In the genomic region with DNA sequence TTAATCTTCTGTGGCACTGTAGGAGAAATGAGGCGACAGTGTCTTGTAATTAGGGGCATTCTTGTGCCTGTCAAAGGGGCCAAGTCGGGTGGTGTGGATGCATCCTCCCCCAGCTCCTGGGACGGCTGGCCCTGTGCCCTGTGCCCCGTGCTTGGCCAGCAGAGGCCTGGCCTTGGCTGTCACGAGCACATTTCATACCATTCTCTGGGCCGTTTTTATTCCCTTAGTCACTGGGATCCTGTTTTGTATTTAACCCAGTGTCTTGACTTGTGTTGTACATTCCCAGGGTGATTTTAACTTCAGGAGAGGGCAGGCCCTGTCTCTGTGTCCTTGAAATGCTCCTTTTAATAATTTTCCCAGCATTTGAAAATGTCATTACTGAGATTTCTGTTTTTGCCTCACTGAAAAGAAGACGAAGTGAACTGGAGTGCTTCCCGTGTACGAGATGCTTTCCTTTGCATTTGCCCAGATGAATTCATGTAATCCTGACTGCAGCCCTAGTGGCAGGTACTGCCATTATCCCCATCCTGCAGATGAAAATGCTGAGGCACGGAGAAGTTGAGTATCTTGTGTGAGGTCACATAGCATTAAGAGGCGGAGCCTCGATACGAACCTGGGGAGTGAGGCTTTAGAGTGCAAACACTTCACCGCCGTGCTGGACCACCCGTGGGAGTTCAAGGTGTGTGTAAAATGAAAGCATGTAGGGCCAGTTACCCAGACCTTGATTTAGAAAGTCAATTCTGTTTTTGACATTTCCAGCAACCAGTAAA, we compare ENCODE assay signal across 1 cellular context.
TF ChIP-seq lines count a peak whose summit lies in the region.

No MANE protein-coding gene starts in this region.

TF ChIP-seq in SK-N-SH, 30 proteins besides CTCF, POLR2A, EP300 and RAD21 (continued from another document):
- TF ChIP-seq, protein P1, sequence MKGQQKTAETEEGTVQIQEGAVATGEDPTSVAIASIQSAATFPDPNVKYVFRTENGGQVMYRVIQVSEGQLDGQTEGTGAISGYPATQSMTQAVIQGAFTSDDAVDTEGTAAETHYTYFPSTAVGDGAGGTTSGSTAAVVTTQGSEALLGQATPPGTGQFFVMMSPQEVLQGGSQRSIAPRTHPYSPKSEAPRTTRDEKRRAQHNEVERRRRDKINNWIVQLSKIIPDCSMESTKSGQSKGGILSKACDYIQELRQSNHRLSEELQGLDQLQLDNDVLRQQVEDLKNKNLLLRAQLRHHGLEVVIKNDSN (IDR thresholded peaks at IDR 0.05; ENCODE audit: borderline replicate concordance, low read depth) = no peak
- TF ChIP-seq GABPA (IDR thresholded peaks at IDR 0.05; ENCODE audit: low read depth) (no peak), NRF1 (IDR thresholded peaks at IDR 0.05; ENCODE audit: low read depth, low read length) (no peak), CHD2 (IDR thresholded peaks at IDR 0.05; ENCODE audit: low read length, partially characterized antibody) (no peak), RXRA (IDR thresholded peaks at IDR 0.05; ENCODE audit: borderline replicate concordance, low read depth) (peak; percentile 62; the same call in 1 of the 2 replicates), FOXM1 (IDR thresholded peaks at IDR 0.05; ENCODE audit: low read depth) (no peak), SIN3A (IDR thresholded peaks at IDR 0.05; ENCODE audit: borderline replicate concordance, low read depth, low read length) (no peak; the same call in 1 of the 2 replicates), TEAD4 (IDR thresholded peaks at IDR 0.05; ENCODE audit: borderline replicate concordance, insufficient read depth) (0 out of 2 replicates have a peak, but pooled peaks have one; percentile 31), TAF1 (IDR thresholded peaks at IDR 0.05; ENCODE audit: borderline replicate concordance, low read depth, low read length) (no peak), EZH2phosphoT487 (IDR thresholded peaks at IDR 0.05; ENCODE audit: borderline replicate concordance, low read depth) (no peak), POLR2AphosphoS5 (IDR thresholded peaks at IDR 0.05; ENCODE audit: low read depth, low read length) (no peak), JUND (IDR thresholded peaks at IDR 0.05) (peak; percentile 58), MXI1 (IDR thresholded peaks at IDR 0.05; ENCODE audit: low read depth, low read length) (no peak), TCF12 (IDR thresholded peaks at IDR 0.05) (peak; percentile 81)
- TF ChIP-seq, protein P2, sequence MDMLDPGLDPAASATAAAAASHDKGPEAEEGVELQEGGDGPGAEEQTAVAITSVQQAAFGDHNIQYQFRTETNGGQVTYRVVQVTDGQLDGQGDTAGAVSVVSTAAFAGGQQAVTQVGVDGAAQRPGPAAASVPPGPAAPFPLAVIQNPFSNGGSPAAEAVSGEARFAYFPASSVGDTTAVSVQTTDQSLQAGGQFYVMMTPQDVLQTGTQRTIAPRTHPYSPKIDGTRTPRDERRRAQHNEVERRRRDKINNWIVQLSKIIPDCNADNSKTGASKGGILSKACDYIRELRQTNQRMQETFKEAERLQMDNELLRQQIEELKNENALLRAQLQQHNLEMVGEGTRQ (IDR thresholded peaks at IDR 0.05; ENCODE audit: borderline replicate concordance, low read depth, low read length) = no peak
- TF ChIP-seq, protein P3, sequence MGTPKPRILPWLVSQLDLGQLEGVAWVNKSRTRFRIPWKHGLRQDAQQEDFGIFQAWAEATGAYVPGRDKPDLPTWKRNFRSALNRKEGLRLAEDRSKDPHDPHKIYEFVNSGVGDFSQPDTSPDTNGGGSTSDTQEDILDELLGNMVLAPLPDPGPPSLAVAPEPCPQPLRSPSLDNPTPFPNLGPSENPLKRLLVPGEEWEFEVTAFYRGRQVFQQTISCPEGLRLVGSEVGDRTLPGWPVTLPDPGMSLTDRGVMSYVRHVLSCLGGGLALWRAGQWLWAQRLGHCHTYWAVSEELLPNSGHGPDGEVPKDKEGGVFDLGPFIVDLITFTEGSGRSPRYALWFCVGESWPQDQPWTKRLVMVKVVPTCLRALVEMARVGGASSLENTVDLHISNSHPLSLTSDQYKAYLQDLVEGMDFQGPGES (IDR thresholded peaks at IDR 0.05; ENCODE audit: low read depth, low read length) = no peak
- TF ChIP-seq, protein P4, sequence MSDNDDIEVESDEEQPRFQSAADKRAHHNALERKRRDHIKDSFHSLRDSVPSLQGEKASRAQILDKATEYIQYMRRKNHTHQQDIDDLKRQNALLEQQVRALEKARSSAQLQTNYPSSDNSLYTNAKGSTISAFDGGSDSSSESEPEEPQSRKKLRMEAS (IDR thresholded peaks at IDR 0.05; ENCODE audit: low read depth) = 0 out of 2 replicates have a peak, but pooled peaks have one; percentile 36
- TF ChIP-seq, protein P5, sequence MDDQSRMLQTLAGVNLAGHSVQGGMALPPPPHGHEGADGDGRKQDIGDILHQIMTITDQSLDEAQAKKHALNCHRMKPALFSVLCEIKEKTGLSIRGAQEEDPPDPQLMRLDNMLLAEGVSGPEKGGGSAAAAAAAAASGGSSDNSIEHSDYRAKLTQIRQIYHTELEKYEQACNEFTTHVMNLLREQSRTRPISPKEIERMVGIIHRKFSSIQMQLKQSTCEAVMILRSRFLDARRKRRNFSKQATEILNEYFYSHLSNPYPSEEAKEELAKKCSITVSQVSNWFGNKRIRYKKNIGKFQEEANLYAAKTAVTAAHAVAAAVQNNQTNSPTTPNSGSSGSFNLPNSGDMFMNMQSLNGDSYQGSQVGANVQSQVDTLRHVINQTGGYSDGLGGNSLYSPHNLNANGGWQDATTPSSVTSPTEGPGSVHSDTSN (IDR thresholded peaks at IDR 0.05) = peak; percentile 64
- TF ChIP-seq, protein P6, sequence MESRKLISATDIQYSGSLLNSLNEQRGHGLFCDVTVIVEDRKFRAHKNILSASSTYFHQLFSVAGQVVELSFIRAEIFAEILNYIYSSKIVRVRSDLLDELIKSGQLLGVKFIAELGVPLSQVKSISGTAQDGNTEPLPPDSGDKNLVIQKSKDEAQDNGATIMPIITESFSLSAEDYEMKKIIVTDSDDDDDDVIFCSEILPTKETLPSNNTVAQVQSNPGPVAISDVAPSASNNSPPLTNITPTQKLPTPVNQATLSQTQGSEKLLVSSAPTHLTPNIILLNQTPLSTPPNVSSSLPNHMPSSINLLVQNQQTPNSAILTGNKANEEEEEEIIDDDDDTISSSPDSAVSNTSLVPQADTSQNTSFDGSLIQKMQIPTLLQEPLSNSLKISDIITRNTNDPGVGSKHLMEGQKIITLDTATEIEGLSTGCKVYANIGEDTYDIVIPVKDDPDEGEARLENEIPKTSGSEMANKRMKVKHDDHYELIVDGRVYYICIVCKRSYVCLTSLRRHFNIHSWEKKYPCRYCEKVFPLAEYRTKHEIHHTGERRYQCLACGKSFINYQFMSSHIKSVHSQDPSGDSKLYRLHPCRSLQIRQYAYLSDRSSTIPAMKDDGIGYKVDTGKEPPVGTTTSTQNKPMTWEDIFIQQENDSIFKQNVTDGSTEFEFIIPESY (IDR thresholded peaks at IDR 0.05; ENCODE audit: borderline replicate concordance, low read depth) = no peak
